ENCODE assay signal across 8 cellular contexts in genomic region chr11:128695539-128696221, GRCh38. TPM values are rescaled to one million over a fixed set of nuclear protein-coding genes. Genes with fewer than 3 reads are reported as not detected.
DNase-seq lines count a peak whose midpoint lies in the region; ATAC-seq and TF ChIP-seq lines count a peak whose summit lies in the region.

No MANE protein-coding gene starts in this region.

- H3K4me2 ChIP-seq in OCI-LY3 (ENCODE audit: low read length) (peak overlapping the region; percentile 79), PC-3 (ENCODE audit: low read length) (no peak overlapping the region)

- intact Hi-C loops in PC-3 (cut with micrococcal nuclease): no loop called here

- H3K79me2 ChIP-seq in OCI-LY3 (ENCODE audit: low read length): peaks cover 52% of the 10 kb centered on the region
- H3K79me2 ChIP-seq in PC-3 (ENCODE audit: low read length): no peaks in the 10 kb centered on the region

- DNase-seq in Daoy (ENCODE audit: low read depth) (peak; percentile 43), coronary artery (ENCODE audit: low spot score) (no peak), occipital lobe (lab: John Stamatoyannopoulos, UW) (no peak), PC-3 (no peak)
- no peak for DNase-seq in activated CD4-positive, CD25-positive, alpha-beta regulatory T cell treated with anti-CD3 and anti-CD28 coated beads, Interleukin-2, amount 50 U/mL, for 72 hours

- peaks cover 23% of the 10 kb centered on the region for H3K27me3 ChIP-seq in OCI-LY3 (ENCODE audit: low read depth, low read length)
- H3K27me3 ChIP-seq in muscle layer of colon (ENCODE audit: control insufficient read depth in 1 of 2, insufficient read depth in 2 of 2, low read length in 2 of 2): peaks cover 27 to 29% of the 10 kb centered on the region in 2 donors
- peaks cover 18% of the 10 kb centered on the region; the same call in 1 of the 2 replicates for H3K27me3 ChIP-seq in PC-3 (ENCODE audit: low read length)

- ATAC-seq in GM21723 (IDR thresholded peaks at IDR 0.05; ENCODE audit: unreplicated experiment) (peak; percentile 29), PC-3 (no peak)

- H3K36me3 ChIP-seq in OCI-LY3 (replicated peaks; ENCODE audit: low read depth, low read length): peaks cover 13% of the 10 kb centered on the region
- no peaks in the 10 kb centered on the region for H3K36me3 ChIP-seq in muscle layer of colon (ENCODE audit: insufficient read depth, low read length)
- H3K36me3 ChIP-seq in PC-3 (ENCODE audit: low read depth, low read length): no peaks in the 10 kb centered on the region

- no TSS peak for BruUV-seq in PC-3 (replicated peaks; lab: Mats Ljungman, UMichigan)

- CTCF ChIA-PET in PC-3 (lab: Charles Lee): no interaction called here

- no peaks in the 10 kb centered on the region for H3K9me3 ChIP-seq in OCI-LY3 (ENCODE audit: insufficient read depth, low read length)
- no peaks in the 10 kb centered on the region for H3K9me3 ChIP-seq in muscle layer of colon (ENCODE audit: low read length)
- no peaks in the 10 kb centered on the region for H3K9me3 ChIP-seq in PC-3 (ENCODE audit: low read length)

- POLR2A ChIA-PET in PC-3 (lab: Charles Lee; ENCODE audit: unreplicated experiment): no interaction called here

- peak overlapping the region; percentile 89 for H3K4me3 ChIP-seq in OCI-LY3 (ENCODE audit: low read length)
- peak overlapping the region; percentile 90 for H3K4me3 ChIP-seq in coronary artery
- peak overlapping the region in 1 of 2 donors; percentile 74 for H3K4me3 ChIP-seq in muscle layer of colon (ENCODE audit: low read depth in 1 of 2, low read length in 2 of 2)
- H3K4me3 ChIP-seq in PC-3 (ENCODE audit: low read length): no peak overlapping the region

- H3F3A ChIP-seq in PC-3 (ENCODE audit: low read length, unreplicated experiment): no peaks in the 10 kb centered on the region

- H3K27ac ChIP-seq in OCI-LY3 (ENCODE audit: low read length) (no peak overlapping the region), coronary artery (peak overlapping the region; percentile 62 to 73), muscle layer of colon (ENCODE audit: low read depth, low read length) (peak overlapping the region; percentile 70), PC-3 (ENCODE audit: low read length) (no peak overlapping the region)

- H3K9ac ChIP-seq in OCI-LY3 (ENCODE audit: low read length) (peak overlapping the region; percentile 75), muscle layer of colon (ENCODE audit: low read length) (no peak overlapping the region), PC-3 (ENCODE audit: low read length) (no peak overlapping the region)

- peaks cover 20% of the 10 kb centered on the region for H3K4me1 ChIP-seq in OCI-LY3 (ENCODE audit: low read length)
- H3K4me1 ChIP-seq in muscle layer of colon (ENCODE audit: insufficient read depth, low read length): peaks cover 9% of the 10 kb centered on the region
- H3K4me1 ChIP-seq in PC-3 (ENCODE audit: insufficient read depth, low read length): 0 out of 2 replicates have a peak, but pooled peaks cover 4% of the 10 kb centered on the region

- H2AFZ ChIP-seq in OCI-LY3 (ENCODE audit: low read depth, low read length): no peak overlapping the region
- no peak overlapping the region for H2AFZ ChIP-seq in PC-3 (ENCODE audit: low read length)

- peaks cover 36% of the 10 kb centered on the region for H4K20me1 ChIP-seq in OCI-LY3 (ENCODE audit: insufficient read depth, low read length)
- H4K20me1 ChIP-seq in PC-3 (ENCODE audit: low read length): no peaks in the 10 kb centered on the region

- no peak for TF ChIP-seq CTCF in OCI-LY3 (IDR thresholded peaks at IDR 0.05; ENCODE audit: low read depth, low read length)
- TF ChIP-seq CTCF in coronary artery (IDR thresholded peaks at IDR 0.05): no peak
- no peak for TF ChIP-seq CTCF in PC-3 (conservative IDR thresholded peaks at IDR 0.05; ENCODE audit: low read depth, low read length)

- no peaks in the 10 kb centered on the region for H3K9me2 ChIP-seq in PC-3 (replicated peaks; ENCODE audit: low read length)

RNA-seq across cellular contexts. Expression of gene FLI1, which starts 1.8 kb away (rescaled TPM):
- 11.7 and 15.4 TPM in 2 replicates for total RNA-seq in Daoy (2014; rRNA removed; shearing (Covaris generic))
- 4.7 TPM for total RNA-seq in occipital lobe
- 1.2 and 1.6 TPM in 2 replicates for total RNA-seq in PC-3 (2014; rRNA removed)

Comparison
In these comparisons a context has a peak if more than half of its experiments do, and no peak if none do; other contexts are left out.
1. H3K27ac ChIP-seq: peak in coronary artery (2 of 2) and muscle layer of colon (single experiment); none in OCI-LY3 (single experiment) and PC-3 (single experiment).